23 cellular contexts compared by ENCODE assay signal in the genomic region with DNA sequence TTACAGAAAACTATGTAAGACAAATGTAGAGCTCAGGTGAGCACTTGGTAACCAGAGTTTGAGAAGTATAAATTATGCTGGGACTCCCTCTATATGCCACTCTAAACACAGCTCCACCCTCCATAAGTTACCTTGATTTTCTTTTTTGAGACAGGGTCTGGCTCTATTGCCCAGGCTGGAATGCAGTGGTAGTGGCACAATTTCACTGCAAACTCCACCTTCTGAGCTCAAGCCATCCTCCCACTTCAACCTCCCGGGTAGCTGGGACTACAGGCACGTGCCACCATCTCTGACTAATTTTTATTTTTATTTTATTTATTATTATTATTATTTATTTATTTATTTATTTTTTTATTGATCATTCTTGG.
"Had no signal": no experiment of that assay in that cellular context is flagged by ENCODE, and none has a peak within 500 bp of the region (broad histone marks: within the 10 kb centered on the region; RNA-seq: fewer than 3 reads in every experiment).

No MANE protein-coding gene starts in this region.

- H3K9me3 ChIP-seq: esophagus squamous epithelium, gastrocnemius medialis, prostate gland, spleen, thoracic aorta had no signal

- H3K27me3 ChIP-seq: brain microvascular endothelial cell, esophagus squamous epithelium, gastrocnemius medialis, spleen had no signal

- H3K4me1 ChIP-seq: prostate gland had no signal

- H3K27me3 Mint-ChIP-seq: activated CD4-positive, alpha-beta T cell treated with anti-CD3 and anti-CD28 coated beads, Interleukin-2, amount 10 ng/mL, durations not matched to agents 24 days and 14 days; activated CD8-positive, alpha-beta memory T cell treated with anti-CD3 and anti-CD28 coated beads, Interleukin-2, amount 10 ng/mL, durations not matched to agents 7 days and 5 days; activated CD8-positive, alpha-beta T cell treated with anti-CD3 and anti-CD28 coated beads for 36 hours; type B pancreatic cell had no signal

- ATAC-seq: activated CD8-positive, alpha-beta memory T cell treated with anti-CD3 and anti-CD28 coated beads, Interleukin-2, amount 10 ng/mL, durations not matched to agents 7 days and 5 days; gastrocnemius medialis; natural killer cell had no signal

- H3K9me3 Mint-ChIP-seq: activated CD4-positive, alpha-beta T cell treated with anti-CD3 and anti-CD28 coated beads, Interleukin-2, amount 10 ng/mL, durations not matched to agents 24 days and 14 days; activated CD8-positive, alpha-beta T cell treated with anti-CD3 and anti-CD28 coated beads for 36 hours; natural killer cell; T-helper 1 cell treated with Interleukin-12 subunit alpha and Interleukin-12 subunit beta and Interleukin-4 antibody, amounts not matched to agents 30 μg/mL and 1 μg/mL, for 36 hours had no signal

- H3K4me3 Mint-ChIP-seq: activated CD4-positive, alpha-beta T cell treated with anti-CD3 and anti-CD28 coated beads, Interleukin-2, amount 10 ng/mL, durations not matched to agents 24 days and 14 days; activated CD8-positive, alpha-beta memory T cell treated with anti-CD3 and anti-CD28 coated beads, Interleukin-2, amount 10 ng/mL, durations not matched to agents 7 days and 5 days; activated CD8-positive, alpha-beta T cell treated with anti-CD3 and anti-CD28 coated beads for 36 hours; natural killer cell; T-helper 1 cell treated with Interleukin-12 subunit alpha and Interleukin-12 subunit beta and Interleukin-4 antibody, amounts not matched to agents 30 μg/mL and 1 μg/mL, for 36 hours; type B pancreatic cell had no signal

- H3K4me3 ChIP-seq: esophagus squamous epithelium, gastrocnemius medialis, prostate gland, spleen, thoracic aorta had no signal

- H3K27ac Mint-ChIP-seq: activated CD4-positive, alpha-beta T cell treated with anti-CD3 and anti-CD28 coated beads, Interleukin-2, amount 10 ng/mL, durations not matched to agents 24 days and 14 days; activated CD8-positive, alpha-beta memory T cell treated with anti-CD3 and anti-CD28 coated beads, Interleukin-2, amount 10 ng/mL, durations not matched to agents 7 days and 5 days; activated CD8-positive, alpha-beta T cell treated with anti-CD3 and anti-CD28 coated beads for 36 hours; T-helper 1 cell treated with Interleukin-12 subunit alpha and Interleukin-12 subunit beta and Interleukin-4 antibody, amounts not matched to agents 30 μg/mL and 1 μg/mL, for 36 hours; type B pancreatic cell had no signal

- FAIRE-seq: colon had no signal

- H3K27ac ChIP-seq: brain microvascular endothelial cell, esophagus squamous epithelium, gastrocnemius medialis, prostate gland, thoracic aorta had no signal

- DNase-seq: activated CD4-positive, alpha-beta T cell treated with anti-CD3 and anti-CD28 coated beads, Interleukin-2, amount 10 ng/mL, durations not matched to agents 24 days and 14 days; activated CD8-positive, alpha-beta memory T cell treated with anti-CD3 and anti-CD28 coated beads, Interleukin-2, amount 10 ng/mL, durations not matched to agents 7 days and 5 days; activated CD8-positive, alpha-beta T cell treated with anti-CD3 and anti-CD28 coated beads for 36 hours; activated gamma-delta T cell treated with Interleukin-2 at 50 U/mL for 16 hours; activated T-cell treated with anti-CD3 and anti-CD28 coated beads for 4 hours; aorta; brain microvascular endothelial cell; central memory CD4-positive, alpha-beta T cell; effector memory CD4-positive, alpha-beta T cell; esophagus squamous epithelium; gastrocnemius medialis; hypothalamus; left ventricle myocardium superior; midbrain; natural killer cell; stimulated activated CD4-positive, alpha-beta T cell treated with anti-CD3 and anti-CD28 coated beads, Interleukin-4, amount 100 ng/mL, for 1 hour; stimulated activated naive CD4-positive, alpha-beta T cell had no signal
